1 cellular context compared by ENCODE assay signal in the genomic region with DNA sequence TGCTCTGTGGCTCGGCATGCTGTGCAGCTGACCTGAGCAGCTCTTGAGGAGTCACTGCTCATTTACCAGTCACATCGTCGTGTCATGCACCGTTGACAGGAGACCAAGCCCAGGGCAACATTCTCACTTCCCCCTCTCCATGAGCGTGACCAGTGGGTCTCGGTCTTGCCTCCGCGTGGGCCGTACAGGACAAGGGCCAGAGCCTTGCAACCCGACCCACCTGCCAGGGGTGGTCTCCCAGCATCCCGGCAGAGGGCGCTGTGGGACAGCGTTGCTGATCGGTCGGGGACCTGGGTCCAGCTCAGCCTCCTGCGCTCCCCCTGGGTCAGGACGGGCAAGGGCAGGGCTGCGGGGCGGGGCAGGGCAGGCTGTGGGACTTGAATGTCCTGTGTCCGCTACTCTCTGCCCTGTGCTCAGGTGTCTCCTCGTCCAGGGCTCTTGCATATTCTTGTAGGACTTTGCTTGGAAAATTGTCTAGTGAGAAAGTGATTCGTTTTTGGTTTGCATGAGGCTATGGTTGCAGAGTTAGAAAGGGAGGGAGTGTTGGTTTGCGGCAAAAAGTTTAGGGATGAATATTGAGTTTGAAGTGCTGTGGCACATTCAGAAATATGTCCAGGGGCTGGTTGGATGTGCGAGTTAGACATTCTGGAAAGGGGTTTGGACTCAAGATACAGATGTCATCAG.
TF ChIP-seq lines count a peak whose summit lies in the region.

No MANE protein-coding gene starts in this region.

TF ChIP-seq in HepG2, 621 proteins besides CTCF, POLR2A, EP300 and RAD21 (continued from another document and continues in another):
- TF ChIP-seq, protein P1, sequence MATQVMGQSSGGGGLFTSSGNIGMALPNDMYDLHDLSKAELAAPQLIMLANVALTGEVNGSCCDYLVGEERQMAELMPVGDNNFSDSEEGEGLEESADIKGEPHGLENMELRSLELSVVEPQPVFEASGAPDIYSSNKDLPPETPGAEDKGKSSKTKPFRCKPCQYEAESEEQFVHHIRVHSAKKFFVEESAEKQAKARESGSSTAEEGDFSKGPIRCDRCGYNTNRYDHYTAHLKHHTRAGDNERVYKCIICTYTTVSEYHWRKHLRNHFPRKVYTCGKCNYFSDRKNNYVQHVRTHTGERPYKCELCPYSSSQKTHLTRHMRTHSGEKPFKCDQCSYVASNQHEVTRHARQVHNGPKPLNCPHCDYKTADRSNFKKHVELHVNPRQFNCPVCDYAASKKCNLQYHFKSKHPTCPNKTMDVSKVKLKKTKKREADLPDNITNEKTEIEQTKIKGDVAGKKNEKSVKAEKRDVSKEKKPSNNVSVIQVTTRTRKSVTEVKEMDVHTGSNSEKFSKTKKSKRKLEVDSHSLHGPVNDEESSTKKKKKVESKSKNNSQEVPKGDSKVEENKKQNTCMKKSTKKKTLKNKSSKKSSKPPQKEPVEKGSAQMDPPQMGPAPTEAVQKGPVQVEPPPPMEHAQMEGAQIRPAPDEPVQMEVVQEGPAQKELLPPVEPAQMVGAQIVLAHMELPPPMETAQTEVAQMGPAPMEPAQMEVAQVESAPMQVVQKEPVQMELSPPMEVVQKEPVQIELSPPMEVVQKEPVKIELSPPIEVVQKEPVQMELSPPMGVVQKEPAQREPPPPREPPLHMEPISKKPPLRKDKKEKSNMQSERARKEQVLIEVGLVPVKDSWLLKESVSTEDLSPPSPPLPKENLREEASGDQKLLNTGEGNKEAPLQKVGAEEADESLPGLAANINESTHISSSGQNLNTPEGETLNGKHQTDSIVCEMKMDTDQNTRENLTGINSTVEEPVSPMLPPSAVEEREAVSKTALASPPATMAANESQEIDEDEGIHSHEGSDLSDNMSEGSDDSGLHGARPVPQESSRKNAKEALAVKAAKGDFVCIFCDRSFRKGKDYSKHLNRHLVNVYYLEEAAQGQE (IDR thresholded peaks at IDR 0.05; ENCODE audit: borderline replicate concordance in 1 of 2, low read depth in 1 of 2, low read length in 2 of 2): no peak
- TF ChIP-seq, protein P2, sequence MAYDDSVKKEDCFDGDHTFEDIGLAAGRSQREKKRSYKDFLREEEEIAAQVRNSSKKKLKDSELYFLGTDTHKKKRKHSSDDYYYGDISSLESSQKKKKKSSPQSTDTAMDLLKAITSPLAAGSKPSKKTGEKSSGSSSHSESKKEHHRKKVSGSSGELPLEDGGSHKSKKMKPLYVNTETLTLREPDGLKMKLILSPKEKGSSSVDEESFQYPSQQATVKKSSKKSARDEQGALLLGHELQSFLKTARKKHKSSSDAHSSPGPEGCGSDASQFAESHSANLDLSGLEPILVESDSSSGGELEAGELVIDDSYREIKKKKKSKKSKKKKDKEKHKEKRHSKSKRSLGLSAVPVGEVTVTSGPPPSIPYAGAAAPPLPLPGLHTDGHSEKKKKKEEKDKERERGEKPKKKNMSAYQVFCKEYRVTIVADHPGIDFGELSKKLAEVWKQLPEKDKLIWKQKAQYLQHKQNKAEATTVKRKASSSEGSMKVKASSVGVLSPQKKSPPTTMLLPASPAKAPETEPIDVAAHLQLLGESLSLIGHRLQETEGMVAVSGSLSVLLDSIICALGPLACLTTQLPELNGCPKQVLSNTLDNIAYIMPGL (CRISPR knock-in tag; IDR thresholded peaks at IDR 0.05; ENCODE audit: borderline replicate concordance in 1 of 2, low read depth in 1 of 2): peak; percentile 79 to 86; a peak in 2 of 4 replicates
- TF ChIP-seq ZNF775 (CRISPR knock-in tag; IDR thresholded peaks at IDR 0.05; ENCODE audit: borderline replicate concordance) (no peak), MTF2 (CRISPR knock-in tag; IDR thresholded peaks at IDR 0.05; ENCODE audit: borderline replicate concordance) (peak; percentile 59; the same call in 1 of the 2 replicates), ZNF772 (CRISPR knock-in tag; IDR thresholded peaks at IDR 0.05) (no peak), SALL1 (CRISPR knock-in tag; IDR thresholded peaks at IDR 0.05) (peak; percentile 76), RFXANK (CRISPR knock-in tag; IDR thresholded peaks at IDR 0.05) (no peak), ZNF12 (CRISPR knock-in tag; IDR thresholded peaks at IDR 0.05) (peak; percentile 31; the same call in 1 of the 2 replicates), ZNF3 (CRISPR knock-in tag; IDR thresholded peaks at IDR 0.05) (no peak), ARNT2 (CRISPR knock-in tag; IDR thresholded peaks at IDR 0.05; ENCODE audit: low read depth) (0 out of 2 replicates have a peak, but pooled peaks have one; percentile 41), ZIK1 (CRISPR knock-in tag; IDR thresholded peaks at IDR 0.05; ENCODE audit: borderline replicate concordance, low read depth) (0 out of 2 replicates have a peak, but pooled peaks have one; percentile 40), ZNF251 (CRISPR knock-in tag; IDR thresholded peaks at IDR 0.05) (no peak), PHF21A (CRISPR knock-in tag; IDR thresholded peaks at IDR 0.05) (0 out of 2 replicates have a peak, but pooled peaks have one; percentile 31), ESRRA (CRISPR knock-in tag; IDR thresholded peaks at IDR 0.05; ENCODE audit: low read depth) (peak; percentile 85), HNF4A (CRISPR knock-in tag; IDR thresholded peaks at IDR 0.05) (peak; percentile 68), HNRNPLL (IDR thresholded peaks at IDR 0.05; ENCODE audit: low read depth, low read length, poor library complexity, severe bottlenecking) (peak; percentile 74), ETV6 (CRISPR knock-in tag; conservative IDR thresholded peaks at IDR 0.05) (no peak), ZNF878 (CRISPR knock-in tag; IDR thresholded peaks at IDR 0.05) (no peak), NR2F6 (IDR thresholded peaks at IDR 0.05) (no peak), NR2F6 (CRISPR knock-in tag; IDR thresholded peaks at IDR 0.05) (peak; percentile 72; the same call in 1 of the 2 replicates), TARDBP (CRISPR knock-in tag; IDR thresholded peaks at IDR 0.05) (peak; percentile 34; the same call in 1 of the 2 replicates), ZEB1 (IDR thresholded peaks at IDR 0.05; ENCODE audit: insufficient replicate concordance, low read depth) (no peak), ZNF451 (CRISPR knock-in tag; IDR thresholded peaks at IDR 0.05) (peak; percentile 91), ZNF891 (CRISPR knock-in tag; IDR thresholded peaks at IDR 0.05) (0 out of 2 replicates have a peak, but pooled peaks have one; percentile 43), CEBPG (CRISPR knock-in tag; IDR thresholded peaks at IDR 0.05) (0 out of 2 replicates have a peak, but pooled peaks have one; percentile 24), MIER3 (CRISPR knock-in tag; IDR thresholded peaks at IDR 0.05; ENCODE audit: borderline replicate concordance) (peak; percentile 38; the same call in 1 of the 2 replicates), ZBTB7A (CRISPR knock-in tag; IDR thresholded peaks at IDR 0.05) (peak; percentile 83), KDM3A (CRISPR knock-in tag; IDR thresholded peaks at IDR 0.05; ENCODE audit: low read depth) (peak; percentile 78; the same call in 1 of the 2 replicates), ZBTB38 (CRISPR knock-in tag; IDR thresholded peaks at IDR 0.05) (peak; percentile 65), ZNF382 (CRISPR knock-in tag; IDR thresholded peaks at IDR 0.05; ENCODE audit: borderline replicate concordance) (no peak), STAG1 (CRISPR knock-in tag; IDR thresholded peaks at IDR 0.05) (peak; percentile 97), MAZ (IDR thresholded peaks at IDR 0.05; ENCODE audit: borderline replicate concordance, low read depth, low read length) (peak; percentile 49; the same call in 1 of the 2 replicates), MAZ (CRISPR knock-in tag; IDR thresholded peaks at IDR 0.05; ENCODE audit: low read depth) (peak; percentile 73), SIX4 (CRISPR knock-in tag; IDR thresholded peaks at IDR 0.05) (peak; percentile 62; the same call in 1 of the 2 replicates), ZNF616 (CRISPR knock-in tag; IDR thresholded peaks at IDR 0.05; ENCODE audit: low read depth) (0 out of 2 replicates have a peak, but pooled peaks have one; percentile 52), GPN1 (CRISPR knock-in tag; IDR thresholded peaks at IDR 0.05; ENCODE audit: borderline replicate concordance) (no peak), ZBTB7B (CRISPR knock-in tag; IDR thresholded peaks at IDR 0.05) (peak; percentile 82), MAFK (conservative IDR thresholded peaks at IDR 0.05 in 1 of 2, IDR thresholded peaks at IDR 0.05 in 1 of 2; ENCODE audit: low read length in 2 of 2) (no peak), THAP11 (CRISPR knock-in tag; IDR thresholded peaks at IDR 0.05) (peak; percentile 33; the same call in 1 of the 2 replicates), ZNF572 (CRISPR knock-in tag; IDR thresholded peaks at IDR 0.05) (peak; percentile 87; the same call in 1 of the 2 replicates), SMARCE1 (IDR thresholded peaks at IDR 0.05; ENCODE audit: borderline replicate concordance) (no peak), ZNF350 (CRISPR knock-in tag; IDR thresholded peaks at IDR 0.05; ENCODE audit: borderline replicate concordance, low read depth) (0 out of 2 replicates have a peak, but pooled peaks have one; percentile 64), LCORL (IDR thresholded peaks at IDR 0.05) (no peak), LCORL (CRISPR knock-in tag; IDR thresholded peaks at IDR 0.05) (peak; percentile 78), NR1H2 (CRISPR knock-in tag; IDR thresholded peaks at IDR 0.05; ENCODE audit: borderline replicate concordance, low read depth) (no peak)
- TF ChIP-seq, protein P3, sequence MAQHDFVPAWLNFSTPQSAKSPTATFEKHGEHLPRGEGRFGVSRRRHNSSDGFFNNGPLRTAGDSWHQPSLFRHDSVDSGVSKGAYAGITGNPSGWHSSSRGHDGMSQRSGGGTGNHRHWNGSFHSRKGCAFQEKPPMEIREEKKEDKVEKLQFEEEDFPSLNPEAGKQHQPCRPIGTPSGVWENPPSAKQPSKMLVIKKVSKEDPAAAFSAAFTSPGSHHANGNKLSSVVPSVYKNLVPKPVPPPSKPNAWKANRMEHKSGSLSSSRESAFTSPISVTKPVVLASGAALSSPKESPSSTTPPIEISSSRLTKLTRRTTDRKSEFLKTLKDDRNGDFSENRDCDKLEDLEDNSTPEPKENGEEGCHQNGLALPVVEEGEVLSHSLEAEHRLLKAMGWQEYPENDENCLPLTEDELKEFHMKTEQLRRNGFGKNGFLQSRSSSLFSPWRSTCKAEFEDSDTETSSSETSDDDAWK (CRISPR knock-in tag; IDR thresholded peaks at IDR 0.05): no peak
- TF ChIP-seq, protein P4, sequence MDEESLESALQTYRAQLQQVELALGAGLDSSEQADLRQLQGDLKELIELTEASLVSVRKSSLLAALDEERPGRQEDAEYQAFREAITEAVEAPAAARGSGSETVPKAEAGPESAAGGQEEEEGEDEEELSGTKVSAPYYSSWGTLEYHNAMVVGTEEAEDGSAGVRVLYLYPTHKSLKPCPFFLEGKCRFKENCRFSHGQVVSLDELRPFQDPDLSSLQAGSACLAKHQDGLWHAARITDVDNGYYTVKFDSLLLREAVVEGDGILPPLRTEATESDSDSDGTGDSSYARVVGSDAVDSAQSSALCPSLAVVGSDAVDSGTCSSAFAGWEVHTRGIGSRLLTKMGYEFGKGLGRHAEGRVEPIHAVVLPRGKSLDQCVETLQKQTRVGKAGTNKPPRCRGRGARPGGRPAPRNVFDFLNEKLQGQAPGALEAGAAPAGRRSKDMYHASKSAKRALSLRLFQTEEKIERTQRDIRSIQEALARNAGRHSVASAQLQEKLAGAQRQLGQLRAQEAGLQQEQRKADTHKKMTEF (CRISPR knock-in tag; IDR thresholded peaks at IDR 0.05): peak; percentile 44; the same call in 1 of the 2 replicates
- TF ChIP-seq, protein P5, sequence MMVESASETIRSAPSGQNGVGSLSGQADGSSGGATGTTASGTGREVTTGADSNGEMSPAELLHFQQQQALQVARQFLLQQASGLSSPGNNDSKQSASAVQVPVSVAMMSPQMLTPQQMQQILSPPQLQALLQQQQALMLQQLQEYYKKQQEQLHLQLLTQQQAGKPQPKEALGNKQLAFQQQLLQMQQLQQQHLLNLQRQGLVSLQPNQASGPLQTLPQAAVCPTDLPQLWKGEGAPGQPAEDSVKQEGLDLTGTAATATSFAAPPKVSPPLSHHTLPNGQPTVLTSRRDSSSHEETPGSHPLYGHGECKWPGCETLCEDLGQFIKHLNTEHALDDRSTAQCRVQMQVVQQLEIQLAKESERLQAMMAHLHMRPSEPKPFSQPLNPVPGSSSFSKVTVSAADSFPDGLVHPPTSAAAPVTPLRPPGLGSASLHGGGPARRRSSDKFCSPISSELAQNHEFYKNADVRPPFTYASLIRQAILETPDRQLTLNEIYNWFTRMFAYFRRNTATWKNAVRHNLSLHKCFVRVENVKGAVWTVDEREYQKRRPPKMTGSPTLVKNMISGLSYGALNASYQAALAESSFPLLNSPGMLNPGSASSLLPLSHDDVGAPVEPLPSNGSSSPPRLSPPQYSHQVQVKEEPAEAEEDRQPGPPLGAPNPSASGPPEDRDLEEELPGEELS (CRISPR knock-in tag; IDR thresholded peaks at IDR 0.05): no peak
- TF ChIP-seq, protein P6, sequence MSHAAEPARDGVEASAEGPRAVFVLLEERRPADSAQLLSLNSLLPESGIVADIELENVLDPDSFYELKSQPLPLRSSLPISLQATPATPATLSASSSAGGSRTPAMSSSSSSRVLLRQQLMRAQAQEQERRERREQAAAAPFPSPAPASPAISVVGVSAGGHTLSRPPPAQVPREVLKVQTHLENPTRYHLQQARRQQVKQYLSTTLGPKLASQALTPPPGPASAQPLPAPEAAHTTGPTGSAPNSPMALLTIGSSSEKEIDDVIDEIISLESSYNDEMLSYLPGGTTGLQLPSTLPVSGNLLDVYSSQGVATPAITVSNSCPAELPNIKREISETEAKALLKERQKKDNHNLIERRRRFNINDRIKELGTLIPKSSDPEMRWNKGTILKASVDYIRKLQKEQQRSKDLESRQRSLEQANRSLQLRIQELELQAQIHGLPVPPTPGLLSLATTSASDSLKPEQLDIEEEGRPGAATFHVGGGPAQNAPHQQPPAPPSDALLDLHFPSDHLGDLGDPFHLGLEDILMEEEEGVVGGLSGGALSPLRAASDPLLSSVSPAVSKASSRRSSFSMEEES (CRISPR knock-in tag; IDR thresholded peaks at IDR 0.05): 0 out of 2 replicates have a peak, but pooled peaks have one; percentile 17
- TF ChIP-seq, protein P7, sequence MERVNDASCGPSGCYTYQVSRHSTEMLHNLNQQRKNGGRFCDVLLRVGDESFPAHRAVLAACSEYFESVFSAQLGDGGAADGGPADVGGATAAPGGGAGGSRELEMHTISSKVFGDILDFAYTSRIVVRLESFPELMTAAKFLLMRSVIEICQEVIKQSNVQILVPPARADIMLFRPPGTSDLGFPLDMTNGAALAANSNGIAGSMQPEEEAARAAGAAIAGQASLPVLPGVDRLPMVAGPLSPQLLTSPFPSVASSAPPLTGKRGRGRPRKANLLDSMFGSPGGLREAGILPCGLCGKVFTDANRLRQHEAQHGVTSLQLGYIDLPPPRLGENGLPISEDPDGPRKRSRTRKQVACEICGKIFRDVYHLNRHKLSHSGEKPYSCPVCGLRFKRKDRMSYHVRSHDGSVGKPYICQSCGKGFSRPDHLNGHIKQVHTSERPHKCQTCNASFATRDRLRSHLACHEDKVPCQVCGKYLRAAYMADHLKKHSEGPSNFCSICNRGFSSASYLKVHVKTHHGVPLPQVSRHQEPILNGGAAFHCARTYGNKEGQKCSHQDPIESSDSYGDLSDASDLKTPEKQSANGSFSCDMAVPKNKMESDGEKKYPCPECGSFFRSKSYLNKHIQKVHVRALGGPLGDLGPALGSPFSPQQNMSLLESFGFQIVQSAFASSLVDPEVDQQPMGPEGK (CRISPR knock-in tag; IDR thresholded peaks at IDR 0.05): peak; percentile 78
- TF ChIP-seq, protein P8, sequence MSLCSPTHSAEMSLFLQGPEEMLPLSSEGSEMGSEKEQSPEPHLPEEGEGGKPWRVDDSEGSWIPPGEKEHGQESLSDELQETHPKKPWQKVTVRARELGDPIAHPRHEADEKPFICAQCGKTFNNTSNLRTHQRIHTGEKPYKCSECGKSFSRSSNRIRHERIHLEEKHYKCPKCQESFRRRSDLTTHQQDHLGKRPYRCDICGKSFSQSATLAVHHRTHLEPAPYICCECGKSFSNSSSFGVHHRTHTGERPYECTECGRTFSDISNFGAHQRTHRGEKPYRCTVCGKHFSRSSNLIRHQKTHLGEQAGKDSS (CRISPR knock-in tag; IDR thresholded peaks at IDR 0.05; ENCODE audit: borderline replicate concordance, low read depth): peak; percentile 94
